In genomic region chr11:108220721-108221346, GRCh38 we compare ENCODE assay signal across 9 cellular contexts. TPM values are rescaled to one million over a fixed set of nuclear protein-coding genes. Genes with fewer than 3 reads are reported as not detected.
DNase-seq lines count a peak whose midpoint lies in the region; ATAC-seq and TF ChIP-seq lines count a peak whose summit lies in the region.
"Had no signal": no experiment of that assay in that cellular context is flagged by ENCODE, and none has a peak within 500 bp of the region (broad histone marks: within the 10 kb centered on the region; RNA-seq: fewer than 3 reads in every experiment).

No MANE protein-coding gene starts in this region.

- CTCF ChIA-PET in mammary epithelial cell (lab: Charles Lee; ENCODE audit: low non-redundant PET): no interaction called here

- DNase-seq in AG10803 (ENCODE audit: low read depth) (no peak), mammary epithelial cell (no peak), NCI-H2196 (lab: John Stamatoyannopoulos, UW; ENCODE audit: unreplicated experiment) (no peak), omental fat pad (ENCODE audit: low spot score) (no peak)
- DNase-seq in T-helper 2 cell treated with Interferon-gamma antibody and Interleukin-4, amounts not matched to agents 5 μg/mL and 100 μg/mL, for 36 hours (ENCODE audit: low spot score): no peak
- DNase-seq: stimulated activated CD8-positive, alpha-beta memory T cell treated with anti-CD3 and anti-CD28 coated beads, Interleukin-4, amount 100 ng/mL, for 48 hours had no signal

- H3K27ac ChIP-seq in HUES64 (ENCODE audit: low read depth, low read length): no peak overlapping the region
- peak overlapping the region; percentile 99 for H3K27ac ChIP-seq in mammary epithelial cell (ENCODE audit: insufficient read depth, low read depth, low read length)

- no peaks in the 10 kb centered on the region for H3K27me3 ChIP-seq in HUES64 (ENCODE audit: insufficient read depth, low read length)
- no peaks in the 10 kb centered on the region for H3K27me3 ChIP-seq in mammary epithelial cell (ENCODE audit: insufficient read depth, low read length)
- no peaks in the 10 kb centered on the region for H3K27me3 ChIP-seq in mononuclear cell (ENCODE audit: insufficient read depth, low read length)

- in situ Hi-C loops in mammary epithelial cell (cut with MboI; ENCODE audit: low sequenced_read_pairs in 2 of 2): loop anchor here (25.0 kb wide), 1 partner anchor 441 kb away; the partner anchor contains the start of gene DDX10 (in 2 of the 2)

- peak overlapping the region; percentile 92 for H3K4me3 ChIP-seq in AG10803 (ENCODE audit: low read length)
- peak overlapping the region; percentile 90 for H3K4me3 ChIP-seq in HUES64 (ENCODE audit: low read length)
- peak overlapping the region; percentile 72 to 92 (median 82) for H3K4me3 ChIP-seq in mammary epithelial cell (replicated peaks in 1 of 3; ENCODE audit: insufficient read depth in 1 of 3, low read depth in 2 of 3, low read length in 3 of 3)
- peak overlapping the region; percentile 75 for H3K4me3 ChIP-seq in mononuclear cell (ENCODE audit: low read length)

- peaks cover 40% of the 10 kb centered on the region for H3K36me3 Mint-ChIP-seq in T-helper 2 cell treated with Interferon-gamma antibody and Interleukin-4, amounts not matched to agents 5 μg/mL and 100 μg/mL, for 36 hours (ENCODE audit: low read depth)

- H3K4me3 Mint-ChIP-seq in T-helper 2 cell treated with Interferon-gamma antibody and Interleukin-4, amounts not matched to agents 5 μg/mL and 100 μg/mL, for 36 hours: no peak overlapping the region

- no peaks in the 10 kb centered on the region for H3K9me3 Mint-ChIP-seq in T-helper 2 cell treated with Interferon-gamma antibody and Interleukin-4, amounts not matched to agents 5 μg/mL and 100 μg/mL, for 36 hours

- H3K27ac Mint-ChIP-seq in T-helper 2 cell treated with Interferon-gamma antibody and Interleukin-4, amounts not matched to agents 5 μg/mL and 100 μg/mL, for 36 hours: no peak overlapping the region

- peaks cover 48% of the 10 kb centered on the region for H3K4me1 Mint-ChIP-seq in T-helper 2 cell treated with Interferon-gamma antibody and Interleukin-4, amounts not matched to agents 5 μg/mL and 100 μg/mL, for 36 hours (ENCODE audit: low read depth)

- H3K9ac ChIP-seq in HUES64 (ENCODE audit: low read depth, low read length): peak overlapping the region; percentile 96; the same call in 1 of the 2 replicates
- peak overlapping the region; percentile 99 for H3K9ac ChIP-seq in mammary epithelial cell (ENCODE audit: insufficient read depth, low read length)

- H4K20me1 ChIP-seq in mammary epithelial cell (ENCODE audit: insufficient read depth, low read length): no peaks in the 10 kb centered on the region

- no peak for ATAC-seq in omental fat pad (ENCODE audit: low FRiP score)
- ATAC-seq in GM21529 (IDR thresholded peaks at IDR 0.05; ENCODE audit: unreplicated experiment): no peak

- BruUV-seq in mammary epithelial cell (replicated peaks; lab: Mats Ljungman, UMichigan): no TSS peak

- no peaks in the 10 kb centered on the region for H3K27me3 Mint-ChIP-seq in T-helper 2 cell treated with Interferon-gamma antibody and Interleukin-4, amounts not matched to agents 5 μg/mL and 100 μg/mL, for 36 hours (ENCODE audit: low read depth)

- H3K9me3 ChIP-seq in HUES64 (ENCODE audit: insufficient read depth, low read depth, low read length): no peaks in the 10 kb centered on the region
- no peaks in the 10 kb centered on the region for H3K9me3 ChIP-seq in mammary epithelial cell (replicated peaks; ENCODE audit: insufficient read depth, low read length)
- no peaks in the 10 kb centered on the region for H3K9me3 ChIP-seq in mononuclear cell (ENCODE audit: low read depth, low read length)

- peak overlapping the region; percentile 95 for H2AFZ ChIP-seq in mammary epithelial cell (ENCODE audit: low read depth, low read length)

- 78% methylated on average over 3 of the region's 5 CpGs for WGBS in HUES64
- 43% methylated on average over 5 of the region's 5 CpGs for WGBS in mammary epithelial cell (ENCODE audit: low coverage, missing lambda C conversion rate)

- no peak for TF ChIP-seq CTCF in AG10803 (conservative IDR thresholded peaks at IDR 0.05; ENCODE audit: low read length)
- TF ChIP-seq CTCF in mammary epithelial cell (conservative IDR thresholded peaks at IDR 0.05 in 1 of 2, IDR thresholded peaks at IDR 0.05 in 1 of 2; ENCODE audit: extremely low read depth in 1 of 2, insufficient read depth in 1 of 2, low read depth in 1 of 2, low read length in 2 of 2): no peak
- no peak for TF ChIP-seq CTCF in omental fat pad (IDR thresholded peaks at IDR 0.05)

- H3K4me1 ChIP-seq in HUES64 (ENCODE audit: insufficient read depth, low read length) (peaks cover 42% of the 10 kb centered on the region), mammary epithelial cell (ENCODE audit: insufficient read depth, low read length) (peaks cover 33% of the 10 kb centered on the region), mononuclear cell (ENCODE audit: insufficient read depth, low read length) (peaks cover 49% of the 10 kb centered on the region)

- intact Hi-C loops in mammary epithelial cell (cut with micrococcal nuclease): loop anchor here (5.0 kb wide), 2 partner anchors 214 to 371 kb away; partner anchors contain the start of genes CUL5 and EXPH5

- peaks cover 7% of the 10 kb centered on the region; the same call in 1 of the 2 replicates for H3K36me3 ChIP-seq in HUES64 (ENCODE audit: insufficient read depth, low read length)
- peaks cover 3% of the 10 kb centered on the region for H3K36me3 ChIP-seq in mammary epithelial cell (ENCODE audit: insufficient read depth, low read length)

- H3K79me2 ChIP-seq in mammary epithelial cell (ENCODE audit: insufficient read depth, low read length): peaks cover 88% of the 10 kb centered on the region

- dilution Hi-C loops in mammary epithelial cell (cut with HindIII; ENCODE audit: low sequenced_read_pairs): no loop called here

- H3K4me2 ChIP-seq in mammary epithelial cell (ENCODE audit: insufficient read depth, low read depth, low read length): peak overlapping the region; percentile 86

RNA-seq across cellular contexts. Expression of gene NPAT, which starts 1.6 kb away (rescaled TPM):
- 11.7 TPM for polyA plus RNA-seq in HUES64 (2013, experiment 1 of 2)
- polyA plus RNA-seq in HUES64 (2013, experiment 2 of 2): 15.8 TPM
- total RNA-seq in mammary epithelial cell (10 to 100 TPM; 13.3 to 18.0 TPM), mononuclear cell (46.0 TPM), omental fat pad (10 to 100 TPM; 10.6 to 20.8 (median 11.0) TPM)
- polyA plus RNA-seq in mammary epithelial cell: 6.8 TPM
- 13.1 TPM for polyA minus RNA-seq in mammary epithelial cell

RNA-seq across cellular contexts. Expression of gene ATM, which starts 2.0 kb away (rescaled TPM):
- 15.2 TPM for polyA plus RNA-seq in HUES64 (2013, experiment 1 of 2)
- polyA plus RNA-seq in HUES64 (2013, experiment 2 of 2): 18.1 TPM
- total RNA-seq in mammary epithelial cell: 10 to 100 TPM; 45.0 to 69.7 TPM
- polyA plus RNA-seq in mammary epithelial cell: 15.7 TPM
- 216 TPM for polyA minus RNA-seq in mammary epithelial cell
- 435 TPM for total RNA-seq in mononuclear cell
- 10 to 100 TPM; 52.8 to 85.9 (median 58.7) TPM for total RNA-seq in omental fat pad
